In genomic region chr1:39407889-39408640, GRCh38 we compare ENCODE assay signal across 8 cellular contexts.
DNase-seq lines count a peak whose midpoint lies in the region; ATAC-seq and TF ChIP-seq lines count a peak whose summit lies in the region.

No MANE protein-coding gene starts in this region.

- H3K4me3 Mint-ChIP-seq in activated naive CD8-positive, alpha-beta T cell treated with anti-CD3 and anti-CD28 coated beads, Interleukin-2, amount 10 ng/mL, durations not matched to agents 7 days and 5 days = peak overlapping the region; percentile 90

- ATAC-seq in activated naive CD8-positive, alpha-beta T cell treated with anti-CD3 and anti-CD28 coated beads, Interleukin-2, amount 10 ng/mL, durations not matched to agents 7 days and 5 days (ENCODE audit: low read depth) = no peak
- ATAC-seq in left lobe of liver (peak; percentile 53), GM19455 (IDR thresholded peaks at IDR 0.05; ENCODE audit: unreplicated experiment) (no peak)

- H3K4me1 Mint-ChIP-seq in activated naive CD8-positive, alpha-beta T cell treated with anti-CD3 and anti-CD28 coated beads, Interleukin-2, amount 10 ng/mL, durations not matched to agents 7 days and 5 days = peaks cover 29% of the 10 kb centered on the region

- peak overlapping the region; percentile 94 for H3K27ac ChIP-seq in temporal lobe (ENCODE audit: low read depth, low read length)

- in situ Hi-C loops in Caki2 (cut with HindIII; ENCODE audit: low pct_unique_long_range_greater_than_20kb, low sequenced_read_pairs) = no loop called here

- H3K9me3 Mint-ChIP-seq in activated naive CD8-positive, alpha-beta T cell treated with anti-CD3 and anti-CD28 coated beads, Interleukin-2, amount 10 ng/mL, durations not matched to agents 7 days and 5 days = no peaks in the 10 kb centered on the region

- peaks cover 12% of the 10 kb centered on the region for H3K36me3 Mint-ChIP-seq in activated naive CD8-positive, alpha-beta T cell treated with anti-CD3 and anti-CD28 coated beads, Interleukin-2, amount 10 ng/mL, durations not matched to agents 7 days and 5 days

- H3K27ac Mint-ChIP-seq in activated naive CD8-positive, alpha-beta T cell treated with anti-CD3 and anti-CD28 coated beads, Interleukin-2, amount 10 ng/mL, durations not matched to agents 7 days and 5 days = peak overlapping the region; percentile 48

- DNase-seq in Caki2 (ENCODE audit: low read depth) (peak; percentile 40), HuH-7 (ENCODE audit: low spot score) (peak; percentile 45), left lobe of liver (ENCODE audit: low spot score) (peak; percentile 60), SIG-M5 (lab: John Stamatoyannopoulos, UW) (no peak), erythroblast (lab: John Stamatoyannopoulos, UW) (no peak)
- no peak for DNase-seq in activated naive CD8-positive, alpha-beta T cell treated with anti-CD3 and anti-CD28 coated beads, Interleukin-2, amount 10 ng/mL, durations not matched to agents 7 days and 5 days

- POLR2A ChIA-PET in activated naive CD8-positive, alpha-beta T cell treated with anti-CD3 and anti-CD28 coated beads, Interleukin-2, amount 10 ng/mL, durations not matched to agents 7 days and 5 days (lab: Charles Lee) = no interaction called here

- H3K27me3 Mint-ChIP-seq in activated naive CD8-positive, alpha-beta T cell treated with anti-CD3 and anti-CD28 coated beads, Interleukin-2, amount 10 ng/mL, durations not matched to agents 7 days and 5 days = no peaks in the 10 kb centered on the region

- TF ChIP-seq POLR2A in erythroblast (IDR thresholded peaks at IDR 0.05; ENCODE audit: low read length) = no peak

Comparison
In these comparisons a context has a peak if more than half of its experiments do, and no peak if none do; other contexts are left out.
1. DNase-seq: peak in Caki2 (single experiment), HuH-7 (single experiment) and left lobe of liver (single experiment); none in activated naive CD8-positive, alpha-beta T cell treated with anti-CD3 and anti-CD28 coated beads, Interleukin-2, amount 10 ng/mL, durations not matched to agents 7 days and 5 days (single experiment), SIG-M5 (single experiment) and erythroblast (0 of 2).